Comparison of ENCODE assay signal across 16 cellular contexts in genomic region chr12:13780453-13780852, GRCh38.
DNase-seq lines count a peak whose midpoint lies in the region; ATAC-seq and TF ChIP-seq lines count a peak whose summit lies in the region.
"Had no signal": no experiment of that assay in that cellular context is flagged by ENCODE, and none has a peak within 500 bp of the region (broad histone marks: within the 10 kb centered on the region; RNA-seq: fewer than 3 reads in every experiment).

No MANE protein-coding gene starts in this region.

- H3K27me3 ChIP-seq in endodermal cell (ENCODE audit: control insufficient read depth, insufficient read depth, low read length, poor library complexity, severe bottlenecking) (no peaks in the 10 kb centered on the region), tibial artery (no peaks in the 10 kb centered on the region)

- no peaks in the 10 kb centered on the region for H3K36me3 Mint-ChIP-seq in endodermal cell (ENCODE audit: low read depth)
- H3K36me3 Mint-ChIP-seq in mesothelial cell of epicardium, result no peaks in the 10 kb centered on the region
- H3K36me3 Mint-ChIP-seq: IgD-negative memory B cell had no signal

- no peak overlapping the region for H3K4me3 ChIP-seq in endodermal cell (ENCODE audit: low read length)
- H3K4me3 ChIP-seq in tibial artery, result no peak overlapping the region
- H3K4me3 ChIP-seq: GM23248 had no signal

- H3K4me3 Mint-ChIP-seq in endodermal cell (no peak overlapping the region), mesothelial cell of epicardium (no peak overlapping the region)
- H3K4me3 Mint-ChIP-seq: B cell; CD4-positive, alpha-beta T cell; IgD-negative memory B cell had no signal

- H3K9me3 ChIP-seq in endodermal cell (ENCODE audit: control insufficient read depth, low read length) (no peaks in the 10 kb centered on the region), tibial artery (no peaks in the 10 kb centered on the region)

- H3K36me3 ChIP-seq in endodermal cell (ENCODE audit: control insufficient read depth, insufficient read depth, low read length) (no peaks in the 10 kb centered on the region), tibial artery (no peaks in the 10 kb centered on the region)

- 61 to 90% methylated on average over 2 of the region's 2 CpGs for WGBS in endodermal cell (ENCODE audit: insufficient coverage in 1 of 2, insufficient read length in 1 of 2), 2 experiments

- no peak for ATAC-seq in GM18517 (IDR thresholded peaks at IDR 0.05; ENCODE audit: unreplicated experiment)
- ATAC-seq: HCT116 had no signal

- intact Hi-C loops in tibial artery (cut with DNase I; ENCODE audit: low total_unique reads), result no loop called here

- H3K27me3 Mint-ChIP-seq in endodermal cell (ENCODE audit: insufficient read depth), result peaks cover 54% of the 10 kb centered on the region
- peaks cover 22% of the 10 kb centered on the region for H3K27me3 Mint-ChIP-seq in mesothelial cell of epicardium (ENCODE audit: low read depth)

- H3K27ac Mint-ChIP-seq in endodermal cell, result peak overlapping the region; percentile 1
- H3K27ac Mint-ChIP-seq in mesothelial cell of epicardium, result peak overlapping the region; percentile 26
- H3K27ac Mint-ChIP-seq: B cell; CD4-positive, alpha-beta T cell; IgD-negative memory B cell had no signal

- H3K9me3 Mint-ChIP-seq in endodermal cell, result no peaks in the 10 kb centered on the region
- peaks cover 4% of the 10 kb centered on the region for H3K9me3 Mint-ChIP-seq in mesothelial cell of epicardium
- H3K9me3 Mint-ChIP-seq: CD4-positive, alpha-beta T cell had no signal

- H3K4me1 Mint-ChIP-seq in endodermal cell (peaks cover 6% of the 10 kb centered on the region), mesothelial cell of epicardium (peaks cover 10% of the 10 kb centered on the region)
- H3K4me1 Mint-ChIP-seq: B cell, IgD-negative memory B cell had no signal

- no peak overlapping the region for H3K9ac ChIP-seq in endodermal cell (ENCODE audit: extremely low read depth, low read length, poor library complexity, severe bottlenecking)
- H3K9ac ChIP-seq: GM23248 had no signal

- H3K27ac ChIP-seq in endodermal cell (ENCODE audit: low read depth, low read length) (no peak overlapping the region), tibial artery (no peak overlapping the region)
- H3K27ac ChIP-seq: GM23248 had no signal

- DNase-seq in HS-5 (ENCODE audit: low read depth) (peak; percentile 40), endodermal cell (no peak), mesothelial cell of epicardium (ENCODE audit: low spot score in 2 of 2, unreplicated experiment in 2 of 2) (no peak), DMS53 (lab: John Stamatoyannopoulos, UW) (no peak), tibial artery (no peak)
- no peak for DNase-seq in effector CD8-positive, alpha-beta T cell (lab: John Stamatoyannopoulos, UW)
- DNase-seq: C1 segment of cervical spinal cord; CD4-positive, alpha-beta T cell; DMS153; DND-41; GF-D8; GM23248 had no signal

- TF ChIP-seq CTCF in endodermal cell (conservative IDR thresholded peaks at IDR 0.05) (no peak), mesothelial cell of epicardium (IDR thresholded peaks at IDR 0.05; ENCODE audit: unreplicated experiment) (no peak), tibial artery (IDR thresholded peaks at IDR 0.05) (no peak)

- H3K4me1 ChIP-seq in endodermal cell (ENCODE audit: control insufficient read depth, insufficient read depth, low read length) (peaks cover 5% of the 10 kb centered on the region), tibial artery (no peaks in the 10 kb centered on the region)
